In genomic region chr6:116271309-116271708, GRCh38 we compare ENCODE assay signal across 14 cellular contexts.
"Had no signal": no experiment of that assay in that cellular context is flagged by ENCODE, and none has a peak within 500 bp of the region (broad histone marks: within the 10 kb centered on the region; RNA-seq: fewer than 3 reads in every experiment).

No MANE protein-coding gene starts in this region.

- DNase-seq: activated CD4-positive, alpha-beta T cell treated with anti-CD3 and anti-CD28 coated beads, Interleukin-2, amount 10 ng/mL, durations not matched to agents 7 days and 5 days; activated effector memory CD4-positive, alpha-beta T cell treated with anti-CD3 and anti-CD28 coated beads, Interleukin-2, amount 50 U/mL, for 16 hours; activated T-cell treated with anti-CD3 and anti-CD28 coated beads for 4 hours; dorsolateral prefrontal cortex; kidney glomerular epithelial cell; psoas muscle; right lobe of liver; stomach; SW 1271; testis; upper lobe of right lung had no signal

- H3K4me3 ChIP-seq: dorsolateral prefrontal cortex, neural progenitor cell, psoas muscle, right lobe of liver, SJSA1, smooth muscle cell, stomach, testis, upper lobe of right lung had no signal

- H3K4me1 ChIP-seq: SJSA1 had no signal

- H3K27ac Mint-ChIP-seq: activated CD4-positive, alpha-beta T cell treated with anti-CD3 and anti-CD28 coated beads, Interleukin-2, amount 10 ng/mL, durations not matched to agents 7 days and 5 days; neural progenitor cell had no signal

- H3K36me3 ChIP-seq: neural progenitor cell had no signal

- H3K4me3 Mint-ChIP-seq: activated CD4-positive, alpha-beta T cell treated with anti-CD3 and anti-CD28 coated beads, Interleukin-2, amount 10 ng/mL, durations not matched to agents 7 days and 5 days; neural progenitor cell had no signal

- H3K27me3 Mint-ChIP-seq: activated CD4-positive, alpha-beta T cell treated with anti-CD3 and anti-CD28 coated beads, Interleukin-2, amount 10 ng/mL, durations not matched to agents 7 days and 5 days had no signal

- H3K9me3 ChIP-seq: psoas muscle, right lobe of liver, SJSA1, stomach, testis, upper lobe of right lung had no signal

- H3K27me3 ChIP-seq: dorsolateral prefrontal cortex, neural progenitor cell, right lobe of liver, SJSA1, stomach, testis, upper lobe of right lung had no signal

- H3K27ac ChIP-seq: neural progenitor cell, psoas muscle, right lobe of liver, SJSA1, stomach, testis, upper lobe of right lung had no signal

- ATAC-seq: psoas muscle, right lobe of liver, upper lobe of right lung had no signal

- H3K9me3 Mint-ChIP-seq: activated CD4-positive, alpha-beta T cell treated with anti-CD3 and anti-CD28 coated beads, Interleukin-2, amount 10 ng/mL, durations not matched to agents 7 days and 5 days; neural progenitor cell had no signal
